Comparison of ENCODE assay signal across 1 cellular context in genomic region chr1:199684686-199685273, GRCh38.
TF ChIP-seq lines count a peak whose summit lies in the region.

No MANE protein-coding gene starts in this region.

TF ChIP-seq in HEK293, 187 proteins besides CTCF, POLR2A, EP300 and RAD21 (continued from another document):
- TF ChIP-seq ZBTB6 (tag by site-specific recombination; IDR thresholded peaks at IDR 0.05), result no peak
- no peak for TF ChIP-seq ZNF202 (tag by site-specific recombination; IDR thresholded peaks at IDR 0.05; ENCODE audit: borderline replicate concordance)
- TF ChIP-seq ZNF555 (tag by site-specific recombination; conservative IDR thresholded peaks at IDR 0.05), result no peak
- TF ChIP-seq ZNF654 (tag by site-specific recombination; IDR thresholded peaks at IDR 0.05; ENCODE audit: low read depth), result peak; percentile 96
- TF ChIP-seq KLF16 (tag by site-specific recombination; IDR thresholded peaks at IDR 0.05), result no peak
- peak; percentile 90 for TF ChIP-seq ZNF660 (tag by site-specific recombination; IDR thresholded peaks at IDR 0.05)
- TF ChIP-seq KLF7 (tag by site-specific recombination; IDR thresholded peaks at IDR 0.05; ENCODE audit: borderline replicate concordance), result no peak
- TF ChIP-seq ZNF350 (tag by site-specific recombination; IDR thresholded peaks at IDR 0.05), result no peak
- TF ChIP-seq ZBTB1 (tag by site-specific recombination; IDR thresholded peaks at IDR 0.05), result no peak
- no peak for TF ChIP-seq ZNF155 (tag by site-specific recombination; IDR thresholded peaks at IDR 0.05)
